ENCODE assay signal across 19 cellular contexts in genomic region chr2:10949835-10950234, GRCh38. TPM values are rescaled to one million over a fixed set of nuclear protein-coding genes. Genes with fewer than 3 reads are reported as not detected.
DNase-seq lines count a peak whose midpoint lies in the region; ATAC-seq and TF ChIP-seq lines count a peak whose summit lies in the region.
"Had no signal": no experiment of that assay in that cellular context is flagged by ENCODE, and none has a peak within 500 bp of the region (broad histone marks: within the 10 kb centered on the region; RNA-seq: fewer than 3 reads in every experiment).

No MANE protein-coding gene starts in this region.

- CTCF ChIA-PET in HEK293 (lab: Yijun Ruan, JAX), result no interaction called here

- H3K27ac Mint-ChIP-seq in T-helper 17 cell (no peak overlapping the region), glutamatergic neuron (ENCODE audit: unreplicated experiment) (peak overlapping the region; percentile 13)
- H3K27ac Mint-ChIP-seq: B cell; CD4-positive, alpha-beta T cell; CD8-positive, alpha-beta T cell had no signal

- no peaks in the 10 kb centered on the region for H3K36me3 Mint-ChIP-seq in T-helper 17 cell (ENCODE audit: low read depth)
- H3K36me3 Mint-ChIP-seq in glutamatergic neuron (ENCODE audit: unreplicated experiment), result peaks cover 24% of the 10 kb centered on the region
- H3K36me3 Mint-ChIP-seq: CD8-positive, alpha-beta T cell had no signal

- ATAC-seq in T-helper 17 cell (no peak), HG03378 (IDR thresholded peaks at IDR 0.05; ENCODE audit: unreplicated experiment) (no peak)
- ATAC-seq: CD8-positive, alpha-beta T cell had no signal

- H3K4me1 ChIP-seq in HEK293 (ENCODE audit: control insufficient read depth, insufficient read depth, low read length) (no peaks in the 10 kb centered on the region), uterus (no peaks in the 10 kb centered on the region)
- H3K4me1 ChIP-seq: Caco-2 had no signal

- H3K4me3 ChIP-seq in HEK293 (ENCODE audit: low read depth, low read length) (no peak overlapping the region), uterus (no peak overlapping the region)
- H3K4me3 ChIP-seq: BLaER1 treated with 17β-estradiol and CSF1 and Interleukin-3, amounts not matched to agents 10 nM and 100 nM had no signal

- DNase-seq in T-helper 17 cell (no peak), glutamatergic neuron (no peak), posterior vena cava (ENCODE audit: low spot score) (peak; percentile 5), Ammon's horn (ENCODE audit: low spot score) (no peak), uterus (no peak)
- no peak for DNase-seq in activated CD4-positive, alpha-beta T cell treated with anti-CD3 and anti-CD28 coated beads for 1 hour
- DNase-seq: 8988T; ACHN; Caco-2; Calu3; CD4-positive, alpha-beta T cell; CD8-positive, alpha-beta T cell; DMS79 treated with DMSO at 0.1 percent for 48 hours; GF-D8 had no signal

- H3K4me1 Mint-ChIP-seq in T-helper 17 cell, result no peaks in the 10 kb centered on the region
- H3K4me1 Mint-ChIP-seq in glutamatergic neuron (ENCODE audit: low read depth, unreplicated experiment), result peaks cover 25% of the 10 kb centered on the region
- H3K4me1 Mint-ChIP-seq: B cell had no signal

- intact Hi-C loops in posterior vena cava (cut with DNase I), result no loop called here
- intact Hi-C loops in uterus (cut with DNase I; ENCODE audit: low total_unique reads), result no loop called here

- POLR2A ChIA-PET in HEK293 (lab: Yijun Ruan, JAX), result no interaction called here

- no peaks in the 10 kb centered on the region for H3K9me3 ChIP-seq in HEK293 (ENCODE audit: control insufficient read depth, insufficient read depth, low read depth, low read length)
- no peaks in the 10 kb centered on the region for H3K9me3 ChIP-seq in T-helper 17 cell (ENCODE audit: control insufficient read depth, low read length, poor library complexity, severe bottlenecking)
- H3K9me3 ChIP-seq in uterus, result no peaks in the 10 kb centered on the region

- no peaks in the 10 kb centered on the region for H3K27me3 ChIP-seq in uterus
- H3K27me3 ChIP-seq: BLaER1 treated with 17β-estradiol and CSF1 and Interleukin-3, amounts not matched to agents 10 nM and 100 nM had no signal

- TF ChIP-seq POLR2A in uterus (IDR thresholded peaks at IDR 0.05), result no peak

- H3K27ac ChIP-seq in HEK293 (ENCODE audit: extremely low read depth, low read depth, low read length) (no peak overlapping the region), uterus (no peak overlapping the region)
- H3K27ac ChIP-seq: BLaER1 treated with 17β-estradiol and CSF1 and Interleukin-3, amounts not matched to agents 10 nM and 100 nM; C4-2B had no signal

- H3K27me3 Mint-ChIP-seq in T-helper 17 cell (peaks cover 34% of the 10 kb centered on the region), glutamatergic neuron (ENCODE audit: unreplicated experiment) (peaks cover 10% of the 10 kb centered on the region)

- H3K4me3 Mint-ChIP-seq in T-helper 17 cell (peak overlapping the region; percentile 21), glutamatergic neuron (ENCODE audit: unreplicated experiment) (no peak overlapping the region)
- H3K4me3 Mint-ChIP-seq: B cell; CD4-positive, alpha-beta T cell; CD8-positive, alpha-beta T cell had no signal

- H3K9me3 Mint-ChIP-seq in glutamatergic neuron (ENCODE audit: unreplicated experiment), result peaks cover 12% of the 10 kb centered on the region
- H3K9me3 Mint-ChIP-seq: CD4-positive, alpha-beta T cell had no signal

- TF ChIP-seq CTCF in HEK293 (tag by site-specific recombination; IDR thresholded peaks at IDR 0.05) (no peak), glutamatergic neuron (IDR thresholded peaks at IDR 0.05; ENCODE audit: partially characterized antibody, unreplicated experiment) (no peak), uterus (IDR thresholded peaks at IDR 0.05) (no peak)

- H3K36me3 ChIP-seq in HEK293 (ENCODE audit: control insufficient read depth in 2 of 2, insufficient read depth in 1 of 2, low read length in 2 of 2) (no peaks in the 10 kb centered on the region), uterus (no peaks in the 10 kb centered on the region)
- H3K36me3 ChIP-seq: BLaER1 treated with 17β-estradiol and CSF1 and Interleukin-3, amounts not matched to agents 10 nM and 100 nM had no signal

TF ChIP-seq in HEK293, 187 proteins besides CTCF, POLR2A, EP300 and RAD21:
- TF ChIP-seq ZFHX2 (tag by site-specific recombination; conservative IDR thresholded peaks at IDR 0.05) (0 out of 2 replicates have a peak, but pooled peaks have one; percentile 25), ZBTB17 (tag by site-specific recombination; IDR thresholded peaks at IDR 0.05) (peak; percentile 40; the same call in 1 of the 2 replicates), EGR2 (tag by site-specific recombination; IDR thresholded peaks at IDR 0.05; ENCODE audit: low read depth) (peak; percentile 65; the same call in 1 of the 2 replicates), ZNF366 (tag by site-specific recombination; conservative IDR thresholded peaks at IDR 0.05) (peak; percentile 63; the same call in 1 of the 2 replicates), ZSCAN5A (tag by site-specific recombination; IDR thresholded peaks at IDR 0.05) (no peak)

RNA-seq across cellular contexts. Expression of gene KCNF1, which starts 38.1 kb away (rescaled TPM):
- total RNA-seq in T-helper 17 cell (not detected), glutamatergic neuron (ENCODE audit: unreplicated experiment) (7.7 TPM), posterior vena cava (under 1 TPM; 0.19 to 0.29 TPM), uterus (under 1 TPM in 1 of 4 donors, not detected in 3; 0.21 TPM)
- total RNA-seq: B cell; Calu3; CD4-positive, alpha-beta T cell; CD8-positive, alpha-beta T cell had no signal
